Comparison of ENCODE assay signal across 8 cellular contexts in the genomic region with DNA sequence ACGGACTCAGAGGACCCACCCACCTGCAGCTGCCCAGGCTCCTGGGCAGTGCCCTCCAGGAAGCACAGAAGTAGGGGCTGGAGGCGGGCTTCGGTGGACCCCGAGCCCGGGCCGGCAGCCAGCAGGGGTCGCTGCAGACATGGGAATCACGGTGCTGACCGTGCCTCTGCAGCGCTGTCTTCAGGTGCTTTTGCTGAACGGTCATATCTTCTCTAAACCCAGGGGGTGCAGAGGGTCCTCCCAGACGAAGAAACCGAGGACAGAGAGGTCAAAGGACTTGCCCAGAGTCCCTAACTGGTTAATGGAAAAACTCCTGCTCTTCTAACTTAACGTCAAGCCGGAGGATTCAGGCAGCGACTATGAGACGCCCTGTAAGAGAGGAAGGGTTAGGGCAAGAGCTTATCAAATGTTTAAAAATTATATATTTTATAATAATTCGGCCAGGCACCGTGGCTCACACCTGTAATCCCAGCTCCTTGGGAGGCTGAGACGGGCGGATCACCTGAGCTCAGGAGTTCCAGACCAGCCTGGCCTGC. TPM values are rescaled to one million over a fixed set of nuclear protein-coding genes. Genes with fewer than 3 reads are reported as not detected.
A peak's percentile ranks its signal among the peaks of the same experiment; 100 is the strongest.
DNase-seq lines count a peak whose midpoint lies in the region; ATAC-seq and TF ChIP-seq lines count a peak whose summit lies in the region.

No MANE protein-coding gene starts in this region.

- POLR2A ChIA-PET in CD8-positive, alpha-beta memory T cell (lab: Charles Lee): no interaction called here

- H3K27me3 ChIP-seq in CD8-positive, alpha-beta memory T cell (ENCODE audit: insufficient read depth, low read length, poor library complexity, severe bottlenecking): no peaks in the 10 kb centered on the region
- H3K27me3 ChIP-seq in GM23248 (replicated peaks; ENCODE audit: insufficient read depth) (no peaks in the 10 kb centered on the region), NT2/D1 (ENCODE audit: insufficient read depth, insufficient read length) (peaks cover 5% of the 10 kb centered on the region), right atrium auricular region (peaks cover 0 to 6% of the 10 kb centered on the region in 2 donors), gastroesophageal sphincter (peaks cover 21% of the 10 kb centered on the region)

- WGBS in GM23248 (ENCODE audit: low coverage in 1 of 2, low lambda C conversion rate in 2 of 2, missing lambda C conversion rate in 2 of 2), 2 experiments: 27 to 28% methylated on average over 21 of the region's 21 CpGs
- 28 to 70% methylated on average over 6 to 15 of the region's 21 CpGs for WGBS in gastroesophageal sphincter (ENCODE audit: low coverage in 1 of 2), 2 donors

- peaks cover 0 to 3% (median 0%) of the 10 kb centered on the region in 3 donors for H3K4me1 Mint-ChIP-seq in CD8-positive, alpha-beta memory T cell

- peaks cover 0 to 7% of the 10 kb centered on the region in 2 donors for H3K27me3 Mint-ChIP-seq in CD8-positive, alpha-beta memory T cell

- no peaks in the 10 kb centered on the region for H4K20me1 ChIP-seq in GM23248 (ENCODE audit: insufficient read depth)

- H3K9ac ChIP-seq in GM23248 (no peak overlapping the region), NT2/D1 (ENCODE audit: insufficient read length, low read depth) (no peak overlapping the region)

- no peak for ATAC-seq in gastroesophageal sphincter

- H3K9me3 ChIP-seq in CD8-positive, alpha-beta memory T cell (ENCODE audit: low read length): no peaks in the 10 kb centered on the region
- H3K9me3 ChIP-seq in GM23248 (ENCODE audit: low read depth) (no peaks in the 10 kb centered on the region), NT2/D1 (ENCODE audit: insufficient read depth, low read length) (no peaks in the 10 kb centered on the region), right atrium auricular region (no peaks in the 10 kb centered on the region), gastroesophageal sphincter (no peaks in the 10 kb centered on the region)

- H3K4me1 ChIP-seq in CD8-positive, alpha-beta memory T cell (ENCODE audit: insufficient read depth, low read length): no peaks in the 10 kb centered on the region
- H3K4me1 ChIP-seq in GM23248 (ENCODE audit: insufficient read depth) (no peaks in the 10 kb centered on the region), NT2/D1 (ENCODE audit: insufficient read depth, insufficient read length) (no peaks in the 10 kb centered on the region), right atrium auricular region (no peaks in the 10 kb centered on the region), gastroesophageal sphincter (peaks cover 0 to 3% (median 0%) of the 10 kb centered on the region in 3 donors)

- peak; percentile 35 to 62 (median 46) for DNase-seq in CD8-positive, alpha-beta memory T cell
- peak; percentile 36 for DNase-seq in GM23248
- peak; percentile 68 for DNase-seq in NT2/D1 (ENCODE audit: low read depth, low spot score)
- peak; percentile 32 for DNase-seq in activated T-helper 9 cell treated with anti-CD3 and anti-CD28 coated beads, Interleukin-2, amount 50 U/mL, for 16 hours (ENCODE audit: low read depth)
- no peak for DNase-seq in right atrium auricular region (ENCODE audit: low spot score)
- DNase-seq in stimulated activated CD4-positive, alpha-beta T cell treated with anti-CD3 and anti-CD28 coated beads, Interleukin-4, amount 100 ng/mL, for 1 hour: peak; percentile 66
- no peak for DNase-seq in COLO829 (ENCODE audit: low spot score)

- no peak overlapping the region for H3K27ac ChIP-seq in CD8-positive, alpha-beta memory T cell (ENCODE audit: low read depth, low read length)
- H3K27ac ChIP-seq in GM23248 (no peak overlapping the region), right atrium auricular region (no peak overlapping the region), gastroesophageal sphincter (no peak overlapping the region)

- in situ Hi-C loops in GM23248 (cut with MboI): no loop called here

- no peaks in the 10 kb centered on the region for H3K36me3 Mint-ChIP-seq in CD8-positive, alpha-beta memory T cell

- TF ChIP-seq EP300 in gastroesophageal sphincter (IDR thresholded peaks at IDR 0.05): no peak

- no peaks in the 10 kb centered on the region for H3F3A ChIP-seq in GM23248 (ENCODE audit: insufficient read depth)

- CTCF ChIA-PET in CD8-positive, alpha-beta memory T cell (lab: Charles Lee): interaction anchor here (0.6 to 2.0 kb wide), 10 partner anchors 9 to 483 kb away, joined by 3 to 6 read pairs (median 4); a partner anchor contains a TSS

- peak overlapping the region; percentile 29; the same call in 1 of the 2 replicates for H2AFZ ChIP-seq in GM23248

- H3K36me3 ChIP-seq in CD8-positive, alpha-beta memory T cell (ENCODE audit: insufficient read depth, low read length): no peaks in the 10 kb centered on the region
- H3K36me3 ChIP-seq in GM23248 (ENCODE audit: low read depth) (no peaks in the 10 kb centered on the region), NT2/D1 (ENCODE audit: insufficient read depth, insufficient read length, low read length) (no peaks in the 10 kb centered on the region), right atrium auricular region (no peaks in the 10 kb centered on the region), gastroesophageal sphincter (no peaks in the 10 kb centered on the region)

- no peaks in the 10 kb centered on the region for H3K9me2 ChIP-seq in GM23248 (ENCODE audit: insufficient read depth)

- no peak for TF ChIP-seq POLR2A in gastroesophageal sphincter (IDR thresholded peaks at IDR 0.05)

- H3K4me3 Mint-ChIP-seq in CD8-positive, alpha-beta memory T cell: no peak overlapping the region

- H3K4me3 ChIP-seq in CD8-positive, alpha-beta memory T cell (ENCODE audit: low read length): no peak overlapping the region
- H3K4me3 ChIP-seq in GM23248 (0 out of 2 replicates have a peak overlapping the region, but pooled peaks have one; percentile 16), NT2/D1 (ENCODE audit: insufficient read length, low read depth) (no peak overlapping the region), right atrium auricular region (no peak overlapping the region), gastroesophageal sphincter (no peak overlapping the region)

- no peaks in the 10 kb centered on the region for H3K9me3 Mint-ChIP-seq in CD8-positive, alpha-beta memory T cell

- no peak overlapping the region for H3K4me2 ChIP-seq in GM23248 (ENCODE audit: unreplicated experiment)

- no peak overlapping the region for H3K27ac Mint-ChIP-seq in CD8-positive, alpha-beta memory T cell

- no peaks in the 10 kb centered on the region for H3K79me2 ChIP-seq in GM23248 (ENCODE audit: insufficient read depth)

- peak; percentile 26 to 63 for TF ChIP-seq CTCF in right atrium auricular region (IDR thresholded peaks at IDR 0.05)
- peak in 2 of 4 experiments; percentile 16 to 58 for TF ChIP-seq CTCF in gastroesophageal sphincter (IDR thresholded peaks at IDR 0.05)

RNA-seq across cellular contexts. Expression of a gene that starts 21.5 kb away (rescaled TPM):
- not detected for total RNA-seq in CD8-positive, alpha-beta memory T cell
- not detected for polyA plus RNA-seq in CD8-positive, alpha-beta memory T cell
- total RNA-seq in GM23248 (2014; rRNA removed; shearing (Covaris generic)): not detected in 2 replicates
- polyA plus RNA-seq in GM23248 (2016; fragmentation: Nextera tagmentation; extraction: Ambion mirVana): not detected in 2 replicates
- under 1 TPM; 0.70 to 0.90 TPM for total RNA-seq in right atrium auricular region
- total RNA-seq in gastroesophageal sphincter: 1 to 10 TPM in 1 of 4 donors, not detected in 3; 1.1 TPM

RNA-seq across cellular contexts. Expression of a gene that starts 36.6 kb away (rescaled TPM):
- total RNA-seq in CD8-positive, alpha-beta memory T cell: 10 to 100 TPM; 23.4 to 23.6 TPM
- 8.4 TPM for polyA plus RNA-seq in CD8-positive, alpha-beta memory T cell
- total RNA-seq in GM23248 (2014; rRNA removed; shearing (Covaris generic)): 21.6 and 30.1 TPM in 2 replicates
- 18.0 and 18.3 TPM in 2 replicates for polyA plus RNA-seq in GM23248 (2016; fragmentation: Nextera tagmentation; extraction: Ambion mirVana)
- total RNA-seq in right atrium auricular region (10 to 100 TPM; 15.5 to 16.3 TPM), gastroesophageal sphincter (10 to 100 TPM; 15.9 to 23.2 (median 21.2) TPM)

RNA-seq across cellular contexts. Expression of a gene that starts 38.5 kb away (rescaled TPM):
- 100 to 1,000 TPM; 130 to 131 TPM for total RNA-seq in CD8-positive, alpha-beta memory T cell
- polyA plus RNA-seq in CD8-positive, alpha-beta memory T cell: 92.5 TPM
- total RNA-seq in GM23248 (2014; rRNA removed; shearing (Covaris generic)): 59.1 and 69.6 TPM in 2 replicates
- 55.5 and 61.1 TPM in 2 replicates for polyA plus RNA-seq in GM23248 (2016; fragmentation: Nextera tagmentation; extraction: Ambion mirVana)
- total RNA-seq in right atrium auricular region: 10 to 100 TPM; 50.3 to 57.3 TPM
- total RNA-seq in gastroesophageal sphincter: 10 to 100 TPM; 43.6 to 65.5 (median 50.6) TPM

Comparison
In these comparisons a context has a peak if more than half of its experiments do, and no peak if none do; other contexts are left out.
1. DNase-seq: peak in CD8-positive, alpha-beta memory T cell (5 of 5), GM23248 (single experiment), NT2/D1 (single experiment), activated T-helper 9 cell treated with anti-CD3 and anti-CD28 coated beads, Interleukin-2, amount 50 U/mL, for 16 hours (single experiment) and stimulated activated CD4-positive, alpha-beta T cell treated with anti-CD3 and anti-CD28 coated beads, Interleukin-4, amount 100 ng/mL, for 1 hour (single experiment); none in right atrium auricular region (single experiment) and COLO829 (single experiment).